7 cellular contexts compared by ENCODE assay signal in the genomic region with DNA sequence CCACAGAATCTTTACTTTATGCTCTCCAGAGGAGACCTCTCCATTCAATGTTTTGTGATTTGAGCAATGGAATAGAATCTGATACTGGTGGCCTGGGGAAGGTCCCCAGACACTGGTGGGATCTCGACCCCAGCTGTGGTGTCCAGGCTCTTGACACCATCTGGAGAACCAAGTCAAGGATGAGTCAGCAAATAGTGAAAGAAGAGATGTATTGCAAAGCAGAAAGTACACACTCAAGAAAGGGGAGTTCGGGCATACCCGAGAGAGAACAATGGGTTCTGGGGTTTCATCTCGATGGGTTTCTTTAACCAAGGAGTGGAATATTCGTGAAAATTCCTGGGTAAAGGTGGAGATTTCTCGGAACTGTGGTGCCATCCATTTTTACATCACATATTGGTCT.
DNase-seq lines count a peak whose midpoint lies in the region; ATAC-seq, FAIRE-seq and TF ChIP-seq lines count a peak whose summit lies in the region.
"Not testable (repeated sequence)": the region's sequence is repeated elsewhere in the genome, so short reads cannot be mapped to it uniquely, and the experiment has no call there.

No MANE protein-coding gene starts in this region.

- H3K9me1 ChIP-seq in IMR-90 (ENCODE audit: insufficient read depth, low read length), result not testable (repeated sequence)

- H3K27me3 Mint-ChIP-seq in CD4-positive, alpha-beta T cell; activated CD4-positive, alpha-beta T cell treated with anti-CD3 and anti-CD28 coated beads for 36 hours; activated T-helper 1 cell treated with anti-CD3 and anti-CD28 coated beads, Interleukin-12 subunit alpha, Interleukin-12 subunit beta, Interleukin-2, Interleukin-4 antibody, amounts not matched to agents 30 ng/mL and 10 ng/mL and 1 ng/mL, durations not matched to agents 14 hours and 24 hours and 36 hours (ENCODE audit: insufficient read depth); astrocyte (ENCODE audit: low read depth, unreplicated experiment); mesothelial cell of epicardium (ENCODE audit: low read depth): not testable (repeated sequence)

- H2AFZ ChIP-seq in IMR-90 (replicated peaks; ENCODE audit: low read length, poor library complexity); astrocyte (ENCODE audit: low read depth, low read length): not testable (repeated sequence)

- H3K36me3 Mint-ChIP-seq in CD4-positive, alpha-beta T cell (ENCODE audit: low read depth), result peaks cover 11% of the 10 kb centered on the region
- not testable (repeated sequence) for H3K36me3 Mint-ChIP-seq in activated CD4-positive, alpha-beta T cell treated with anti-CD3 and anti-CD28 coated beads for 36 hours (ENCODE audit: low read depth); activated T-helper 1 cell treated with anti-CD3 and anti-CD28 coated beads, Interleukin-12 subunit alpha, Interleukin-12 subunit beta, Interleukin-2, Interleukin-4 antibody, amounts not matched to agents 30 ng/mL and 10 ng/mL and 1 ng/mL, durations not matched to agents 14 hours and 24 hours and 36 hours (ENCODE audit: low read depth); astrocyte (ENCODE audit: low read depth, unreplicated experiment); mesothelial cell of epicardium

- H2BK120ac ChIP-seq in IMR-90 (ENCODE audit: low read depth, low read length), result not testable (repeated sequence)

- not testable (repeated sequence) for FAIRE-seq in astrocyte (lab: Jason Lieb, UNC)

- not testable (repeated sequence) for H4K8ac ChIP-seq in IMR-90 (ENCODE audit: low read depth in 2 of 2, low read length in 2 of 2)

- H3K56ac ChIP-seq in IMR-90 (ENCODE audit: extremely low read depth, insufficient read depth, low read length), result not testable (repeated sequence)

- H3K9me3 Mint-ChIP-seq in CD4-positive, alpha-beta T cell; activated CD4-positive, alpha-beta T cell treated with anti-CD3 and anti-CD28 coated beads for 36 hours (ENCODE audit: low read depth); activated T-helper 1 cell treated with anti-CD3 and anti-CD28 coated beads, Interleukin-12 subunit alpha, Interleukin-12 subunit beta, Interleukin-2, Interleukin-4 antibody, amounts not matched to agents 30 ng/mL and 10 ng/mL and 1 ng/mL, durations not matched to agents 14 hours and 24 hours and 36 hours; astrocyte (ENCODE audit: unreplicated experiment); mesothelial cell of epicardium: not testable (repeated sequence)

- WGBS in IMR-90 (ENCODE audit: extremely low coverage in 2 of 2, insufficient read length in 1 of 2), 2 experiments, result no CpG with 5 or more reads among the region's 6 CpGs
- 88 to 92% (median 90%) methylated on average over 6 of the region's 6 CpGs for WGBS in psoas muscle, 3 donors

- DNase-seq in CD4-positive, alpha-beta T cell; IMR-90; activated CD4-positive, alpha-beta T cell treated with anti-CD3 and anti-CD28 coated beads for 36 hours; activated T-helper 1 cell treated with anti-CD3 and anti-CD28 coated beads, Interleukin-12 subunit alpha, Interleukin-12 subunit beta, Interleukin-2, Interleukin-4 antibody, amounts not matched to agents 30 ng/mL and 10 ng/mL and 1 ng/mL, durations not matched to agents 14 hours and 24 hours and 36 hours (ENCODE audit: low spot score); astrocyte (ENCODE audit: low read depth); mesothelial cell of epicardium (ENCODE audit: low spot score in 2 of 2, unreplicated experiment in 2 of 2); psoas muscle: not testable (repeated sequence)

- not testable (repeated sequence) for H2AK9ac ChIP-seq in IMR-90 (replicated peaks; ENCODE audit: low read depth, low read length, poor library complexity)

- H4K20me1 ChIP-seq in IMR-90 (ENCODE audit: insufficient read depth, low read length); astrocyte (ENCODE audit: insufficient read depth, low read length): not testable (repeated sequence)

- not testable (repeated sequence) for H2BK20ac ChIP-seq in IMR-90 (ENCODE audit: low read depth, low read length)

- POLR2A ChIA-PET in CD4-positive, alpha-beta T cell (lab: Charles Lee); IMR-90 (lab: Charles Lee; ENCODE audit: unreplicated experiment); activated CD4-positive, alpha-beta T cell treated with anti-CD3 and anti-CD28 coated beads for 36 hours (lab: Charles Lee): not testable (repeated sequence)

- H3K27ac Mint-ChIP-seq in CD4-positive, alpha-beta T cell, result peak overlapping the region; percentile 67
- H3K27ac Mint-ChIP-seq in activated CD4-positive, alpha-beta T cell treated with anti-CD3 and anti-CD28 coated beads for 36 hours, result peak overlapping the region; percentile 51
- not testable (repeated sequence) for H3K27ac Mint-ChIP-seq in activated T-helper 1 cell treated with anti-CD3 and anti-CD28 coated beads, Interleukin-12 subunit alpha, Interleukin-12 subunit beta, Interleukin-2, Interleukin-4 antibody, amounts not matched to agents 30 ng/mL and 10 ng/mL and 1 ng/mL, durations not matched to agents 14 hours and 24 hours and 36 hours; mesothelial cell of epicardium
- H3K27ac Mint-ChIP-seq in astrocyte (ENCODE audit: unreplicated experiment), result peak overlapping the region; percentile 34

- not testable (repeated sequence) for H3K79me2 ChIP-seq in astrocyte (ENCODE audit: insufficient read depth, low read length)

- H2BK5ac ChIP-seq in IMR-90 (ENCODE audit: low read depth, low read length, poor library complexity, severe bottlenecking), result not testable (repeated sequence)

- not testable (repeated sequence) for H2BK15ac ChIP-seq in IMR-90 (ENCODE audit: low read depth, low read length)

- CTCF ChIA-PET in CD4-positive, alpha-beta T cell (lab: Charles Lee); IMR-90 (lab: Yijun Ruan, JAX); activated CD4-positive, alpha-beta T cell treated with anti-CD3 and anti-CD28 coated beads for 36 hours (lab: Charles Lee): not testable (repeated sequence)

- not testable (repeated sequence) for H4K91ac ChIP-seq in IMR-90 (ENCODE audit: insufficient read depth, low read depth, low read length)

- not testable (repeated sequence) for H3K36me3 ChIP-seq in IMR-90 (ENCODE audit: control insufficient read depth, insufficient read depth, low read length); astrocyte (ENCODE audit: insufficient read depth, low read length); psoas muscle (ENCODE audit: insufficient read depth in 1 of 2, low read depth in 1 of 2)

- H3K23ac ChIP-seq in IMR-90 (ENCODE audit: low read depth, low read length), result not testable (repeated sequence)

- TF ChIP-seq CTCF in CD4-positive, alpha-beta T cell (IDR thresholded peaks at IDR 0.05); IMR-90 (conservative IDR thresholded peaks at IDR 0.05; ENCODE audit: low read depth, low read length); astrocyte (IDR thresholded peaks at IDR 0.05; ENCODE audit: insufficient read depth, low read depth, low read length); mesothelial cell of epicardium (IDR thresholded peaks at IDR 0.05; ENCODE audit: unreplicated experiment); psoas muscle (IDR thresholded peaks at IDR 0.05): not testable (repeated sequence)

- H2AK5ac ChIP-seq in IMR-90 (ENCODE audit: low read depth, low read length), result not testable (repeated sequence)

- H3K4me1 ChIP-seq in IMR-90 (ENCODE audit: control insufficient read depth, insufficient read depth, low read length); astrocyte (ENCODE audit: insufficient read depth, low read length); psoas muscle: not testable (repeated sequence)

- TF ChIP-seq RAD21 in IMR-90 (IDR thresholded peaks at IDR 0.05; ENCODE audit: low read length), result not testable (repeated sequence)

- not testable (repeated sequence) for H3K9ac ChIP-seq in IMR-90 (ENCODE audit: low read depth, low read length); astrocyte (ENCODE audit: low read length)

- not testable (repeated sequence) for H3K27ac ChIP-seq in CD4-positive, alpha-beta T cell (ENCODE audit: low read depth, low read length); IMR-90 (ENCODE audit: insufficient read depth, low read length); astrocyte (ENCODE audit: low read depth, low read length); psoas muscle

- in situ Hi-C loops in IMR-90 (cut with MboI; ENCODE audit: low sequenced_read_pairs), result not testable (repeated sequence)

- H3K79me1 ChIP-seq in IMR-90 (ENCODE audit: low read depth in 1 of 2, low read length in 2 of 2), result not testable (repeated sequence)

- not testable (repeated sequence) for H3K4me3 ChIP-seq in IMR-90 (ENCODE audit: insufficient read depth, low read depth, low read length); astrocyte (ENCODE audit: insufficient read depth, low read depth, low read length)
- H3K4me3 ChIP-seq in psoas muscle, result peak overlapping the region; percentile 58

- H3K18ac ChIP-seq in IMR-90 (ENCODE audit: low read depth, low read length), result not testable (repeated sequence)

- H3K27me3 ChIP-seq in CD4-positive, alpha-beta T cell (ENCODE audit: control insufficient read depth, insufficient read depth, low read length); IMR-90 (ENCODE audit: control insufficient read depth, insufficient read depth, low read length); astrocyte (ENCODE audit: insufficient read depth, low read length); psoas muscle (ENCODE audit: insufficient read depth in 3 of 3, low read length in 2 of 3): not testable (repeated sequence)

- not testable (repeated sequence) for TF ChIP-seq POLR2A in IMR-90 (IDR thresholded peaks at IDR 0.05; ENCODE audit: low read depth, low read length)

- H4K5ac ChIP-seq in IMR-90 (ENCODE audit: low read depth, low read length), result not testable (repeated sequence)

- BruUV-seq in IMR-90 (replicated peaks; lab: Mats Ljungman, UMichigan), result not testable (repeated sequence)

- dilution Hi-C loops in IMR-90 (cut with HindIII; ENCODE audit: low sequenced_read_pairs, unreplicated experiment), result not testable (repeated sequence)

- H3K9me3 ChIP-seq in CD4-positive, alpha-beta T cell (ENCODE audit: control insufficient read depth, low read length); IMR-90 (ENCODE audit: control insufficient read depth, insufficient read depth, low read length); astrocyte (ENCODE audit: insufficient read depth, low read depth, low read length); psoas muscle: not testable (repeated sequence)

- H3K4me1 Mint-ChIP-seq in CD4-positive, alpha-beta T cell (ENCODE audit: low read depth), result peaks cover 17% of the 10 kb centered on the region
- peaks cover 19% of the 10 kb centered on the region for H3K4me1 Mint-ChIP-seq in activated CD4-positive, alpha-beta T cell treated with anti-CD3 and anti-CD28 coated beads for 36 hours
- peaks cover 14% of the 10 kb centered on the region for H3K4me1 Mint-ChIP-seq in activated T-helper 1 cell treated with anti-CD3 and anti-CD28 coated beads, Interleukin-12 subunit alpha, Interleukin-12 subunit beta, Interleukin-2, Interleukin-4 antibody, amounts not matched to agents 30 ng/mL and 10 ng/mL and 1 ng/mL, durations not matched to agents 14 hours and 24 hours and 36 hours (ENCODE audit: low read depth)
- H3K4me1 Mint-ChIP-seq in astrocyte (ENCODE audit: low read depth, unreplicated experiment), result not testable (repeated sequence)
- H3K4me1 Mint-ChIP-seq in mesothelial cell of epicardium, result peaks cover 11% of the 10 kb centered on the region

- not testable (repeated sequence) for ATAC-seq in CD4-positive, alpha-beta T cell (ENCODE audit: poor library complexity); IMR-90 (ENCODE audit: low read depth); activated CD4-positive, alpha-beta T cell treated with anti-CD3 and anti-CD28 coated beads for 36 hours; psoas muscle

- H3K4me3 Mint-ChIP-seq in CD4-positive, alpha-beta T cell, result peak overlapping the region; percentile 74
- not testable (repeated sequence) for H3K4me3 Mint-ChIP-seq in activated CD4-positive, alpha-beta T cell treated with anti-CD3 and anti-CD28 coated beads for 36 hours
- H3K4me3 Mint-ChIP-seq in activated T-helper 1 cell treated with anti-CD3 and anti-CD28 coated beads, Interleukin-12 subunit alpha, Interleukin-12 subunit beta, Interleukin-2, Interleukin-4 antibody, amounts not matched to agents 30 ng/mL and 10 ng/mL and 1 ng/mL, durations not matched to agents 14 hours and 24 hours and 36 hours, result peak overlapping the region; percentile 53
- H3K4me3 Mint-ChIP-seq in astrocyte (ENCODE audit: unreplicated experiment) (peak overlapping the region; percentile 57), mesothelial cell of epicardium (peak overlapping the region; percentile 32)

- H3K4ac ChIP-seq in IMR-90 (ENCODE audit: low read depth, low read length), result not testable (repeated sequence)

- intact Hi-C loops in CD4-positive, alpha-beta T cell (cut with DNase I, micrococcal nuclease); IMR-90 (cut with micrococcal nuclease); activated CD4-positive, alpha-beta T cell treated with anti-CD3 and anti-CD28 coated beads for 36 hours (cut with DNase I, micrococcal nuclease); activated T-helper 1 cell treated with anti-CD3 and anti-CD28 coated beads, Interleukin-12 subunit alpha, Interleukin-12 subunit beta, Interleukin-2, Interleukin-4 antibody, amounts not matched to agents 30 ng/mL and 10 ng/mL and 1 ng/mL, durations not matched to agents 14 hours and 24 hours and 36 hours (cut with micrococcal nuclease); psoas muscle (cut with DNase I): not testable (repeated sequence)

- H3K4me2 ChIP-seq in IMR-90 (ENCODE audit: low read depth, low read length); astrocyte (ENCODE audit: low read length): not testable (repeated sequence)

- H3K14ac ChIP-seq in IMR-90 (replicated peaks; ENCODE audit: low read depth, low read length), result not testable (repeated sequence)
